ENCODE assay signal across 2 cellular contexts in genomic region chr4:108215055-108215454, GRCh38.
TF ChIP-seq lines count a peak whose summit lies in the region.

No MANE protein-coding gene starts in this region.

TF ChIP-seq in K562, 482 proteins besides CTCF, POLR2A, EP300 and RAD21:
- TF ChIP-seq, protein P1, sequence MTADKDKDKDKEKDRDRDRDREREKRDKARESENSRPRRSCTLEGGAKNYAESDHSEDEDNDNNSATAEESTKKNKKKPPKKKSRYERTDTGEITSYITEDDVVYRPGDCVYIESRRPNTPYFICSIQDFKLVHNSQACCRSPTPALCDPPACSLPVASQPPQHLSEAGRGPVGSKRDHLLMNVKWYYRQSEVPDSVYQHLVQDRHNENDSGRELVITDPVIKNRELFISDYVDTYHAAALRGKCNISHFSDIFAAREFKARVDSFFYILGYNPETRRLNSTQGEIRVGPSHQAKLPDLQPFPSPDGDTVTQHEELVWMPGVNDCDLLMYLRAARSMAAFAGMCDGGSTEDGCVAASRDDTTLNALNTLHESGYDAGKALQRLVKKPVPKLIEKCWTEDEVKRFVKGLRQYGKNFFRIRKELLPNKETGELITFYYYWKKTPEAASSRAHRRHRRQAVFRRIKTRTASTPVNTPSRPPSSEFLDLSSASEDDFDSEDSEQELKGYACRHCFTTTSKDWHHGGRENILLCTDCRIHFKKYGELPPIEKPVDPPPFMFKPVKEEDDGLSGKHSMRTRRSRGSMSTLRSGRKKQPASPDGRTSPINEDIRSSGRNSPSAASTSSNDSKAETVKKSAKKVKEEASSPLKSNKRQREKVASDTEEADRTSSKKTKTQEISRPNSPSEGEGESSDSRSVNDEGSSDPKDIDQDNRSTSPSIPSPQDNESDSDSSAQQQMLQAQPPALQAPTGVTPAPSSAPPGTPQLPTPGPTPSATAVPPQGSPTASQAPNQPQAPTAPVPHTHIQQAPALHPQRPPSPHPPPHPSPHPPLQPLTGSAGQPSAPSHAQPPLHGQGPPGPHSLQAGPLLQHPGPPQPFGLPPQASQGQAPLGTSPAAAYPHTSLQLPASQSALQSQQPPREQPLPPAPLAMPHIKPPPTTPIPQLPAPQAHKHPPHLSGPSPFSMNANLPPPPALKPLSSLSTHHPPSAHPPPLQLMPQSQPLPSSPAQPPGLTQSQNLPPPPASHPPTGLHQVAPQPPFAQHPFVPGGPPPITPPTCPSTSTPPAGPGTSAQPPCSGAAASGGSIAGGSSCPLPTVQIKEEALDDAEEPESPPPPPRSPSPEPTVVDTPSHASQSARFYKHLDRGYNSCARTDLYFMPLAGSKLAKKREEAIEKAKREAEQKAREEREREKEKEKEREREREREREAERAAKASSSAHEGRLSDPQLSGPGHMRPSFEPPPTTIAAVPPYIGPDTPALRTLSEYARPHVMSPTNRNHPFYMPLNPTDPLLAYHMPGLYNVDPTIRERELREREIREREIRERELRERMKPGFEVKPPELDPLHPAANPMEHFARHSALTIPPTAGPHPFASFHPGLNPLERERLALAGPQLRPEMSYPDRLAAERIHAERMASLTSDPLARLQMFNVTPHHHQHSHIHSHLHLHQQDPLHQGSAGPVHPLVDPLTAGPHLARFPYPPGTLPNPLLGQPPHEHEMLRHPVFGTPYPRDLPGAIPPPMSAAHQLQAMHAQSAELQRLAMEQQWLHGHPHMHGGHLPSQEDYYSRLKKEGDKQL (CRISPR knock-in tag; IDR thresholded peaks at IDR 0.05; ENCODE audit: borderline replicate concordance) = no peak
- peak; percentile 56 for TF ChIP-seq RBM25 (IDR thresholded peaks at IDR 0.05; ENCODE audit: low read depth, low read length, severe bottlenecking)
- peak; percentile 43; the same call in 1 of the 2 replicates for TF ChIP-seq BCOR (IDR thresholded peaks at IDR 0.05)

TF ChIP-seq in HepG2, 621 proteins besides CTCF, POLR2A, EP300 and RAD21:
- TF ChIP-seq, protein P2, sequence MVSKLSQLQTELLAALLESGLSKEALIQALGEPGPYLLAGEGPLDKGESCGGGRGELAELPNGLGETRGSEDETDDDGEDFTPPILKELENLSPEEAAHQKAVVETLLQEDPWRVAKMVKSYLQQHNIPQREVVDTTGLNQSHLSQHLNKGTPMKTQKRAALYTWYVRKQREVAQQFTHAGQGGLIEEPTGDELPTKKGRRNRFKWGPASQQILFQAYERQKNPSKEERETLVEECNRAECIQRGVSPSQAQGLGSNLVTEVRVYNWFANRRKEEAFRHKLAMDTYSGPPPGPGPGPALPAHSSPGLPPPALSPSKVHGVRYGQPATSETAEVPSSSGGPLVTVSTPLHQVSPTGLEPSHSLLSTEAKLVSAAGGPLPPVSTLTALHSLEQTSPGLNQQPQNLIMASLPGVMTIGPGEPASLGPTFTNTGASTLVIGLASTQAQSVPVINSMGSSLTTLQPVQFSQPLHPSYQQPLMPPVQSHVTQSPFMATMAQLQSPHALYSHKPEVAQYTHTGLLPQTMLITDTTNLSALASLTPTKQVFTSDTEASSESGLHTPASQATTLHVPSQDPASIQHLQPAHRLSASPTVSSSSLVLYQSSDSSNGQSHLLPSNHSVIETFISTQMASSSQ (IDR thresholded peaks at IDR 0.05; ENCODE audit: low read depth) = 0 out of 2 replicates have a peak, but pooled peaks have one; percentile 36
- TF ChIP-seq, protein P2 (CRISPR knock-in tag; IDR thresholded peaks at IDR 0.05; ENCODE audit: borderline replicate concordance) = no peak
- TF ChIP-seq THAP7 (CRISPR knock-in tag; IDR thresholded peaks at IDR 0.05) = no peak
TF ChIP-seq in HepG2: peak in this region for 1.
